Comparison of ENCODE assay signal across 8 cellular contexts in the genomic region with DNA sequence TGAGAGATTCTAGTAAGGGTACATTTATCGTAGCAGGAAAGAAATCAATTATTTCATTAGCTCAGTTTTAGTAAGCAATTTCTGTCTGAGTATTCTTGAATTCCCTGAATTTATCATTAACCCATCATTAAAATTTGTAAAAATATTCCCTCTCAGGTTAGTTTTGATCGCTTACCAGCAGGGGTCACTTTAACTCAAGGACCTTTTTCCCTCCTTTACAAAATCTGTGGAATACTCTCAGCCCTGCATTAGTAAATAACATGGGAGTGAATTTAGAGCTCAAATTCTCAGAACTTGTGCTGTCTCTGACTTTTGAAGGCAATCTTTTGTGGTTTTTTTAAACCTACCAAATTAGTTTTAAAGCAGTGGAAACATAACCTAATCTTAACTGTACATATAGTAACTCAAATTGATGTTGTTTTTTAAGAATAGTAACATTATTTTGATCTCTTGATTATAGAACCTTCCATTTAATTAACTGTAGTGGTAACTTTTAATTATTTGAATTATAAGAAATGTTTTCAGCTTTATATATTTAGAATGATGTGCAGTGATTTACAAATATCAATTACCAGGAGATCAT.
DNase-seq lines count a peak whose midpoint lies in the region; ATAC-seq and TF ChIP-seq lines count a peak whose summit lies in the region.

No MANE protein-coding gene starts in this region.

- no peaks in the 10 kb centered on the region for H3K4me1 Mint-ChIP-seq in CD14-positive monocyte

- no peak for ATAC-seq in HG03457 (IDR thresholded peaks at IDR 0.05; ENCODE audit: unreplicated experiment)

- no peak overlapping the region for H3K4me3 Mint-ChIP-seq in CD14-positive monocyte

- H3K36me3 Mint-ChIP-seq in CD14-positive monocyte = peaks cover 30 to 36% of the 10 kb centered on the region in 2 donors

- H3K27ac Mint-ChIP-seq in CD14-positive monocyte = no peak overlapping the region

- intact Hi-C loops in CD14-positive monocyte (cut with micrococcal nuclease) = no loop called here

- DNase-seq in AG09319 (ENCODE audit: extremely low read depth, low read depth) (no peak), HCEC 1CT (peak; percentile 31), RKO (ENCODE audit: low spot score) (peak; percentile 55), foreskin melanocyte (peak; percentile 21), stromal cell of bone marrow (ENCODE audit: low read depth) (peak; percentile 15), CD14-positive monocyte (ENCODE audit: low spot score) (no peak), NOMO-1 treated with DMSO at 0.1 percent for 48 hours (lab: John Stamatoyannopoulos, UW; ENCODE audit: unreplicated experiment) (no peak)

- H3K9me3 Mint-ChIP-seq in CD14-positive monocyte = no peaks in the 10 kb centered on the region

- peak; percentile 59 for TF ChIP-seq CTCF in AG09319 (IDR thresholded peaks at IDR 0.05; ENCODE audit: low read depth, low read length)
- no peak for TF ChIP-seq CTCF in CD14-positive monocyte (IDR thresholded peaks at IDR 0.05)

- H3K27me3 Mint-ChIP-seq in CD14-positive monocyte (ENCODE audit: low read depth in 3 of 3) = no peaks in the 10 kb centered on the region

Comparison
In these comparisons a context has a peak if more than half of its experiments do, and no peak if none do; other contexts are left out.
1. DNase-seq: peak in HCEC 1CT (single experiment), RKO (single experiment), foreskin melanocyte (single experiment) and stromal cell of bone marrow (single experiment); none in AG09319 (single experiment), CD14-positive monocyte (single experiment) and NOMO-1 treated with DMSO at 0.1 percent for 48 hours (single experiment).